Comparison of ENCODE assay signal across 13 cellular contexts in the genomic region with DNA sequence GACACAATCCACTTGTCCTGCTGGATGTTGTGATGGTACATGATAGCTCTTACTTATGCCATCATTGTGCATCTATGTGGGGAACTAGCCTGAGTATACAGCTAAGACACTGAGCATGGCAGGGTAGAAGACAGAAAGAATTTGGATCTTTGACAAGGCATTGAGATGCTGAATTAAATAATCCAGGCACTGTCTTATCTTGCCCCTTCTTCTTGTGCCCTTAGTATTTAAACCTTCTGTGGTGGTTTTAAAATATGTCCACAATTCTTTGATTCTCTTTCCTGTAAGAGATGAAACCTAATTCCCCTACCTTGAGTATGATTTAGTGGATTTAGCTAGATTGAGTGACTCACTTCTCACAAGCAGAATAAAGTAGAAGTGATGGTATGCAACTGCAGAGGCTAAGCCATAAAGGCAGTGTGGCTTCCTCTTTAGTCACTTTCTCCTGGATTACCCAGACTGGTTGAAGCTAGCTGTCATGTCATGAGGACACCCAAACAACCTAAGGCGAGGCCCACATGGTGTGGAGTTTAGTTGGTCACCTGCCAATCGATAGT.
DNase-seq lines count a peak whose midpoint lies in the region; ATAC-seq and TF ChIP-seq lines count a peak whose summit lies in the region.
"Had no signal": no experiment of that assay in that cellular context is flagged by ENCODE, and none has a peak within 500 bp of the region (broad histone marks: within the 10 kb centered on the region; RNA-seq: fewer than 3 reads in every experiment).

No MANE protein-coding gene starts in this region.

- DNase-seq in AG09309 (ENCODE audit: low read depth) (peak; percentile 40), HPDE6-E6E7 (ENCODE audit: extremely low spot score) (peak; percentile 12), RWPE1 (ENCODE audit: low spot score) (peak; percentile 36), fibroblast of mammary gland (ENCODE audit: low read depth) (peak; percentile 88), NCI-H1105 treated with DMSO at 0.1 percent for 48 hours (lab: John Stamatoyannopoulos, UW) (no peak), nucleus accumbens (lab: John Stamatoyannopoulos, UW) (no peak), AG08396 (ENCODE audit: low spot score) (no peak)
- DNase-seq: amniotic stem cell; effector memory CD4-positive, alpha-beta T cell; NCI-H2107 had no signal

- no peak for TF ChIP-seq CTCF in AG09309 (IDR thresholded peaks at IDR 0.05; ENCODE audit: control insufficient read depth, insufficient read depth, low read depth, low read length, missing control alignments)
- TF ChIP-seq CTCF in RWPE1 (conservative IDR thresholded peaks at IDR 0.05; ENCODE audit: low read depth) = no peak
- TF ChIP-seq CTCF in fibroblast of mammary gland (conservative IDR thresholded peaks at IDR 0.05; ENCODE audit: control insufficient read depth, insufficient read depth, low read depth, low read length) = no peak

- CTCF ChIA-PET in RWPE1 (lab: Yijun Ruan, JAX) = interaction anchor here (1.1 to 1.3 kb wide), 2 partner anchors 10 to 400 kb away, joined by 3 to 4 read pairs; no protein-coding TSS in a partner anchor

- peak overlapping the region; percentile 45; the same call in 1 of the 2 replicates for H3K27ac ChIP-seq in RWPE1
- H3K27ac ChIP-seq: KMS-11, parathyroid adenoma had no signal

- no peak for ATAC-seq in GM21447 (IDR thresholded peaks at IDR 0.05; ENCODE audit: unreplicated experiment)

- POLR2A ChIA-PET in RWPE1 (lab: Yijun Ruan, JAX; ENCODE audit: low non-redundant PET) = no interaction called here

- H3K4me3 ChIP-seq in AG09309 (ENCODE audit: control insufficient read depth, low read depth, low read length) (no peak overlapping the region), fibroblast of mammary gland (ENCODE audit: control insufficient read depth, low read depth, low read length) (no peak overlapping the region)

Comparison
In these comparisons a context has a peak if more than half of its experiments do, and no peak if none do; other contexts are left out.
1. DNase-seq: peak in AG09309 (single experiment), HPDE6-E6E7 (single experiment), RWPE1 (single experiment) and fibroblast of mammary gland (single experiment); none in NCI-H1105 treated with DMSO at 0.1 percent for 48 hours (single experiment), nucleus accumbens (0 of 56) and AG08396 (single experiment).